14 cellular contexts compared by ENCODE assay signal in genomic region chr5:150506571-150507282, GRCh38. TPM values are rescaled to one million over a fixed set of nuclear protein-coding genes. Genes with fewer than 3 reads are reported as not detected.
DNase-seq lines count a peak whose midpoint lies in the region; ATAC-seq and TF ChIP-seq lines count a peak whose summit lies in the region.
"Had no signal": no experiment of that assay in that cellular context is flagged by ENCODE, and none has a peak within 500 bp of the region (broad histone marks: within the 10 kb centered on the region; RNA-seq: fewer than 3 reads in every experiment).

No MANE protein-coding gene starts in this region.

- ATAC-seq in GM23338 (no peak), left lung (no peak)
- no peak for ATAC-seq in stimulated activated naive B cell treated with anti-CD40 and anti-IgM and Interleukin-4, amounts not matched to agents 10 μg/mL and 1 μg/mL and 100 μg/mL, for 72 hours (replicated peaks)
- ATAC-seq: GM12878 had no signal

- H3K36me3 ChIP-seq in GM23338 (ENCODE audit: insufficient read depth): no peaks in the 10 kb centered on the region
- H3K36me3 ChIP-seq in left lung: no peaks in the 10 kb centered on the region
- no peaks in the 10 kb centered on the region for H3K36me3 ChIP-seq in skeletal muscle tissue (ENCODE audit: control insufficient read depth in 3 of 3, insufficient read depth in 3 of 3, low read length in 3 of 3)

- H3K9me3 Mint-ChIP-seq in GM23338 (no peaks in the 10 kb centered on the region), brain (no peaks in the 10 kb centered on the region)
- no peaks in the 10 kb centered on the region for H3K9me3 Mint-ChIP-seq in stimulated activated naive B cell treated with anti-CD40 and anti-IgM and Interleukin-4, amounts not matched to agents 10 μg/mL and 1 μg/mL and 100 μg/mL, for 72 hours
- H3K9me3 Mint-ChIP-seq: activated CD4-positive, alpha-beta T cell treated with anti-CD3 and anti-CD28 coated beads, Interleukin-2, amount 10 ng/mL, durations not matched to agents 24 days and 14 days; activated T-helper 2 cell treated with anti-CD3 and anti-CD28 coated beads, Interferon-gamma antibody, Interleukin-2, Interleukin-4, amounts not matched to agents 10 μg/mL and 5 μg/mL and 100 μg/mL, durations not matched to agents 14 hours and 24 hours and 36 hours; T-helper 1 cell treated with Interleukin-12 subunit alpha and Interleukin-12 subunit beta and Interleukin-4 antibody, amounts not matched to agents 30 μg/mL and 1 μg/mL, for 36 hours had no signal

- H3K4me2 ChIP-seq in GM23338: no peak overlapping the region

- H3K27me3 ChIP-seq in GM23338 (ENCODE audit: insufficient read depth) (no peaks in the 10 kb centered on the region), left lung (no peaks in the 10 kb centered on the region), skeletal muscle tissue (ENCODE audit: control insufficient read depth in 3 of 3, insufficient read depth in 3 of 3, low read length in 3 of 3) (no peaks in the 10 kb centered on the region)

- H3K9me2 ChIP-seq in GM23338 (ENCODE audit: insufficient read depth): no peaks in the 10 kb centered on the region

- H3K27ac ChIP-seq in GM23338 (ENCODE audit: low read depth) (0 out of 2 replicates have a peak overlapping the region, but pooled peaks have one; percentile 9), left lung (peak overlapping the region; percentile 44 to 70), skeletal muscle tissue (ENCODE audit: low read depth, low read length) (peak overlapping the region; percentile 60)
- H3K27ac ChIP-seq: HL-60 had no signal

- no peak overlapping the region for H3K4me3 Mint-ChIP-seq in GM23338
- H3K4me3 Mint-ChIP-seq in brain: no peak overlapping the region
- H3K4me3 Mint-ChIP-seq in stimulated activated naive B cell treated with anti-CD40 and anti-IgM and Interleukin-4, amounts not matched to agents 10 μg/mL and 1 μg/mL and 100 μg/mL, for 72 hours: no peak overlapping the region
- H3K4me3 Mint-ChIP-seq: activated CD4-positive, alpha-beta T cell treated with anti-CD3 and anti-CD28 coated beads, Interleukin-2, amount 10 ng/mL, durations not matched to agents 24 days and 14 days; T-helper 1 cell treated with Interleukin-12 subunit alpha and Interleukin-12 subunit beta and Interleukin-4 antibody, amounts not matched to agents 30 μg/mL and 1 μg/mL, for 36 hours had no signal

- H3K36me3 Mint-ChIP-seq in GM23338 (ENCODE audit: low read depth) (no peaks in the 10 kb centered on the region), brain (no peaks in the 10 kb centered on the region)
- no peaks in the 10 kb centered on the region for H3K36me3 Mint-ChIP-seq in stimulated activated naive B cell treated with anti-CD40 and anti-IgM and Interleukin-4, amounts not matched to agents 10 μg/mL and 1 μg/mL and 100 μg/mL, for 72 hours

- H3K4me1 ChIP-seq in GM23338 (ENCODE audit: insufficient read depth): peaks cover 25% of the 10 kb centered on the region
- H3K4me1 ChIP-seq in left lung: peaks cover 43 to 100% of the 10 kb centered on the region in 2 donors
- H3K4me1 ChIP-seq in skeletal muscle tissue (ENCODE audit: control insufficient read depth in 3 of 3, insufficient read depth in 3 of 3, low read length in 3 of 3): peaks cover 91 to 95% (median 91%) of the 10 kb centered on the region in 3 donors

- H4K20me1 ChIP-seq in GM23338 (replicated peaks; ENCODE audit: insufficient read depth): peaks cover 9% of the 10 kb centered on the region; the same call in 1 of the 2 replicates

- H3F3A ChIP-seq in GM23338 (replicated peaks; ENCODE audit: low read depth): no peaks in the 10 kb centered on the region

- H3K27ac Mint-ChIP-seq in GM23338 (no peak overlapping the region), brain (peak overlapping the region; percentile 33 to 80 (median 63))
- no peak overlapping the region for H3K27ac Mint-ChIP-seq in stimulated activated naive B cell treated with anti-CD40 and anti-IgM and Interleukin-4, amounts not matched to agents 10 μg/mL and 1 μg/mL and 100 μg/mL, for 72 hours
- H3K27ac Mint-ChIP-seq: activated CD4-positive, alpha-beta T cell treated with anti-CD3 and anti-CD28 coated beads, Interleukin-2, amount 10 ng/mL, durations not matched to agents 24 days and 14 days; activated T-helper 2 cell treated with anti-CD3 and anti-CD28 coated beads, Interferon-gamma antibody, Interleukin-2, Interleukin-4, amounts not matched to agents 10 μg/mL and 5 μg/mL and 100 μg/mL, durations not matched to agents 14 hours and 24 hours and 36 hours; T-helper 1 cell treated with Interleukin-12 subunit alpha and Interleukin-12 subunit beta and Interleukin-4 antibody, amounts not matched to agents 30 μg/mL and 1 μg/mL, for 36 hours had no signal

- no peaks in the 10 kb centered on the region for H3K9me3 ChIP-seq in left lung
- H3K9me3 ChIP-seq in skeletal muscle tissue (ENCODE audit: control insufficient read depth in 3 of 3, low read length in 3 of 3): no peaks in the 10 kb centered on the region

- H2AFZ ChIP-seq in GM23338: no peak overlapping the region

- peak overlapping the region; percentile 43 to 62 (median 56) for H3K9ac ChIP-seq in skeletal muscle tissue (ENCODE audit: low read depth in 1 of 3, low read length in 3 of 3)

- peaks cover 56% of the 10 kb centered on the region for H3K4me1 Mint-ChIP-seq in GM23338
- peaks cover 90% of the 10 kb centered on the region for H3K4me1 Mint-ChIP-seq in brain
- H3K4me1 Mint-ChIP-seq in stimulated activated naive B cell treated with anti-CD40 and anti-IgM and Interleukin-4, amounts not matched to agents 10 μg/mL and 1 μg/mL and 100 μg/mL, for 72 hours: peaks cover 3 to 12% of the 10 kb centered on the region in 2 donors
- H3K4me1 Mint-ChIP-seq: activated CD4-positive, alpha-beta T cell treated with anti-CD3 and anti-CD28 coated beads, Interleukin-2, amount 10 ng/mL, durations not matched to agents 24 days and 14 days had no signal

- DNase-seq in GM23338 (ENCODE audit: low spot score): no peak
- no peak for DNase-seq in left lung
- DNase-seq in germinal center (ENCODE audit: low spot score): no peak
- DNase-seq in NCI-H146 (lab: John Stamatoyannopoulos, UW): no peak
- DNase-seq in stimulated activated naive B cell treated with anti-CD40 and anti-IgM and Interleukin-4, amounts not matched to agents 10 μg/mL and 1 μg/mL and 100 μg/mL, for 72 hours: no peak
- DNase-seq in stimulated activated naive CD4-positive, alpha-beta T cell treated with Interleukin-2 at 50 U/mL for 16 hours (lab: John Stamatoyannopoulos, UW): no peak
- DNase-seq: activated CD4-positive, alpha-beta T cell treated with anti-CD3 and anti-CD28 coated beads, Interleukin-2, amount 10 ng/mL, durations not matched to agents 24 days and 14 days; NCI-H2171 had no signal

- TF ChIP-seq CTCF in GM23338 (conservative IDR thresholded peaks at IDR 0.05; ENCODE audit: low read depth in 2 of 2) (no peak), brain (conservative IDR thresholded peaks at IDR 0.05) (no peak), left lung (IDR thresholded peaks at IDR 0.05) (no peak)

- intact Hi-C loops in left lung (cut with DNase I): no loop called here

- no peak overlapping the region for H3K4me3 ChIP-seq in GM23338
- no peak overlapping the region for H3K4me3 ChIP-seq in left lung
- no peak overlapping the region for H3K4me3 ChIP-seq in skeletal muscle tissue (ENCODE audit: low read length in 3 of 3)
- H3K4me3 ChIP-seq: GM12878 had no signal

- peaks cover 94% of the 10 kb centered on the region for H3K79me2 ChIP-seq in GM23338 (replicated peaks; ENCODE audit: insufficient read depth)

- H3K27me3 Mint-ChIP-seq in GM23338 (ENCODE audit: insufficient read depth, low read depth, poor library complexity) (peaks cover 22% of the 10 kb centered on the region), brain (peaks cover 3% of the 10 kb centered on the region)
- H3K27me3 Mint-ChIP-seq in stimulated activated naive B cell treated with anti-CD40 and anti-IgM and Interleukin-4, amounts not matched to agents 10 μg/mL and 1 μg/mL and 100 μg/mL, for 72 hours: no peaks in the 10 kb centered on the region

TF ChIP-seq in GM23338, 12 proteins besides CTCF, POLR2A, EP300 and RAD21 (continues in another document):
- TF ChIP-seq CREB1 (CRISPR knock-in tag; IDR thresholded peaks at IDR 0.05; ENCODE audit: low read depth): no peak
- TF ChIP-seq ZNF114 (CRISPR knock-in tag; IDR thresholded peaks at IDR 0.05): no peak
- no peak for TF ChIP-seq JUNB (IDR thresholded peaks at IDR 0.05; ENCODE audit: unreplicated experiment)
- TF ChIP-seq STAT1 (IDR thresholded peaks at IDR 0.05; ENCODE audit: unreplicated experiment): no peak
- no peak for TF ChIP-seq POLR2AphosphoS5 (IDR thresholded peaks at IDR 0.05; ENCODE audit: low read depth)

RNA-seq across cellular contexts. Expression of gene NDST1, which starts 1.2 kb away (rescaled TPM):
- total RNA-seq in GM23338 (2014; rRNA removed; shearing (Covaris generic)): 76.6 and 85.0 TPM in 2 replicates
- polyA plus RNA-seq in GM23338 (2016; fragmentation: Nextera tagmentation; extraction: Ambion mirVana) (7.3 and 8.5 TPM in 2 replicates), brain (ENCODE audit: insufficient read depth, low read depth, low replicate concordance) (40.0 TPM)
- total RNA-seq in left lung (100 to 1,000 TPM in 1 of 2 donors, 10 to 100 TPM in 1; 89.3 to 100 TPM), skeletal muscle tissue (19.3 TPM)

RNA-seq across cellular contexts. Expression of gene RPS14, which starts 57.2 kb away (rescaled TPM):
- 1,443 and 1,506 TPM in 2 replicates for total RNA-seq in GM23338 (2014; rRNA removed; shearing (Covaris generic))
- polyA plus RNA-seq in GM23338 (2016; fragmentation: Nextera tagmentation; extraction: Ambion mirVana) (2,790 and 2,911 TPM in 2 replicates), brain (ENCODE audit: insufficient read depth, low read depth, low replicate concordance) (2,096 TPM)
- total RNA-seq in left lung (1,000 to 10,000 TPM; 1,428 to 1,504 TPM), skeletal muscle tissue (6,829 TPM)

Comparison
In these comparisons a context has a peak if more than half of its experiments do, and no peak if none do; other contexts are left out.
1. H3K27ac ChIP-seq: peak in every context shown above with its lines; median percentile 60 in skeletal muscle tissue; 57 in left lung; 9 in GM23338.
2. H3K27ac Mint-ChIP-seq: peak in brain (5 of 5); none in GM23338 (single experiment) and stimulated activated naive B cell treated with anti-CD40 and anti-IgM and Interleukin-4, amounts not matched to agents 10 μg/mL and 1 μg/mL and 100 μg/mL, for 72 hours (single experiment).